30 cellular contexts compared by ENCODE assay signal in the genomic region with DNA sequence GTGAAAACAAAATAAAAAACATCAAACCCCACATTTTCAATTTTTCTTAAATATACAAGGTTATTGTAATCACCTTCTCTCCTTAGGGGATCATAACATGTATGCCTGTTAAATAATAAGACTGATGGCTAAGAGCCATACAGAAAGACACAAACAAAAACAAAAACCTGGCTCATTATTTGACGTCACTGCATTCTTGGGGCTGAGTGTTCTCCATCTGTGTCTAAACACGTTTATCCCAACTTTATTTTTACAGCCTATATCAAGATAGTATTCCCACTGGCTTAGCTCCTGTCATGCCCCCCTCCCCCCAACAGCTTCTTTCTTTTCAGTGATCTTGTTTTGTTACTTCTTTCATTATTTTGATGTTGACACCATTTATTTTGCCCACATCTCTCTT.
"Had no signal": no experiment of that assay in that cellular context is flagged by ENCODE, and none has a peak within 500 bp of the region (broad histone marks: within the 10 kb centered on the region; RNA-seq: fewer than 3 reads in every experiment).

No MANE protein-coding gene starts in this region.

- H3K27ac ChIP-seq: body of pancreas, PC-9, SJCRH30, SK-N-MC, WERI-Rb-1 had no signal

- H3K36me3 Mint-ChIP-seq: activated naive CD8-positive, alpha-beta T cell treated with anti-CD3 and anti-CD28 coated beads, Interleukin-2, amount 10 ng/mL, durations not matched to agents 7 days and 5 days; IgD-negative memory B cell had no signal

- H3K4me1 ChIP-seq: body of pancreas, SJCRH30 had no signal

- ATAC-seq: activated CD8-positive, alpha-beta T cell treated with anti-CD3 and anti-CD28 coated beads for 36 hours; activated T-cell treated with anti-CD3 and anti-CD28 coated beads, Interleukin-2, amount 50 U/mL, for 72 hours; activated T-helper 17 cell treated with anti-CD3 and anti-CD28 coated beads, Interleukin-2, amount 50 U/mL, for 72 hours; body of pancreas had no signal

- H3K27me3 Mint-ChIP-seq: IgD-negative memory B cell had no signal

- H3K27me3 ChIP-seq: body of pancreas, MG63, SJCRH30 had no signal

- DNase-seq: activated CD4-positive, alpha-beta T cell treated with anti-CD3 and anti-CD28 coated beads, Interleukin-2, amount 10 ng/mL, durations not matched to agents 24 days and 14 days; activated CD4-positive, alpha-beta T cell treated with anti-CD3 and anti-CD28 coated beads, Interleukin-2, amount 50 U/mL, for 4 hours; activated CD8-positive, alpha-beta T cell treated with anti-CD3 and anti-CD28 coated beads for 36 hours; activated effector memory CD4-positive, alpha-beta T cell treated with anti-CD3 and anti-CD28 coated beads, Interleukin-2, amount 50 U/mL, for 16 hours; activated naive CD4-positive, alpha-beta T cell; activated naive CD4-positive, alpha-beta T cell treated with anti-CD3 and anti-CD28 coated beads, Interleukin-2, amount 50 U/mL, for 16 hours; activated naive CD8-positive, alpha-beta T cell treated with anti-CD3 and anti-CD28 coated beads, Interleukin-2, amount 10 ng/mL, durations not matched to agents 7 days and 5 days; activated T-cell treated with anti-CD3 and anti-CD28 coated beads, Interleukin-2, amount 50 U/mL, for 1 hour; activated T-cell treated with anti-CD3 and anti-CD28 coated beads, Interleukin-2, amount 50 U/mL, for 72 hours; central memory CD4-positive, alpha-beta T cell; Karpas-422; KBM-7; MV-4-11; NCI-H1092; NCI-H1436 treated with DMSO at 0.1 percent for 48 hours; NCI-H1694 treated with DMSO at 0.1 percent for 48 hours; NCI-H2029; NCI-H345; NCI-H524 treated with DMSO at 0.1 percent for 48 hours; NCI-H748 treated with DMSO at 0.1 percent for 48 hours; PC-9; SHP77; SJCRH30; T1000; WERI-Rb-1 had no signal

- H3K4me3 Mint-ChIP-seq: activated CD4-positive, alpha-beta T cell treated with anti-CD3 and anti-CD28 coated beads, Interleukin-2, amount 10 ng/mL, durations not matched to agents 24 days and 14 days; activated CD8-positive, alpha-beta T cell treated with anti-CD3 and anti-CD28 coated beads for 36 hours; activated naive CD8-positive, alpha-beta T cell treated with anti-CD3 and anti-CD28 coated beads, Interleukin-2, amount 10 ng/mL, durations not matched to agents 7 days and 5 days; activated T-cell treated with anti-CD3 and anti-CD28 coated beads, Interleukin-2, amount 50 U/mL, for 72 hours; activated T-helper 17 cell treated with anti-CD3 and anti-CD28 coated beads, Interleukin-2, amount 50 U/mL, for 72 hours; IgD-negative memory B cell had no signal

- H3K4me3 ChIP-seq: body of pancreas, MG63, PC-9, SJCRH30, SK-N-MC had no signal

- H3K4me1 Mint-ChIP-seq: activated CD4-positive, alpha-beta T cell treated with anti-CD3 and anti-CD28 coated beads, Interleukin-2, amount 10 ng/mL, durations not matched to agents 24 days and 14 days; activated naive CD8-positive, alpha-beta T cell treated with anti-CD3 and anti-CD28 coated beads, Interleukin-2, amount 10 ng/mL, durations not matched to agents 7 days and 5 days; activated T-helper 17 cell treated with anti-CD3 and anti-CD28 coated beads, Interleukin-2, amount 50 U/mL, for 72 hours had no signal

- H3K36me3 ChIP-seq: MG63, SJCRH30, WERI-Rb-1 had no signal

- H3K27ac Mint-ChIP-seq: activated CD4-positive, alpha-beta T cell treated with anti-CD3 and anti-CD28 coated beads, Interleukin-2, amount 10 ng/mL, durations not matched to agents 24 days and 14 days; activated CD8-positive, alpha-beta T cell treated with anti-CD3 and anti-CD28 coated beads for 36 hours; activated naive CD8-positive, alpha-beta T cell treated with anti-CD3 and anti-CD28 coated beads, Interleukin-2, amount 10 ng/mL, durations not matched to agents 7 days and 5 days; activated T-cell treated with anti-CD3 and anti-CD28 coated beads, Interleukin-2, amount 50 U/mL, for 72 hours; activated T-helper 17 cell treated with anti-CD3 and anti-CD28 coated beads, Interleukin-2, amount 50 U/mL, for 72 hours; IgD-negative memory B cell had no signal

- H3K9me3 Mint-ChIP-seq: activated CD4-positive, alpha-beta T cell treated with anti-CD3 and anti-CD28 coated beads, Interleukin-2, amount 10 ng/mL, durations not matched to agents 24 days and 14 days; activated CD8-positive, alpha-beta T cell treated with anti-CD3 and anti-CD28 coated beads for 36 hours; activated naive CD8-positive, alpha-beta T cell treated with anti-CD3 and anti-CD28 coated beads, Interleukin-2, amount 10 ng/mL, durations not matched to agents 7 days and 5 days; activated T-cell treated with anti-CD3 and anti-CD28 coated beads, Interleukin-2, amount 50 U/mL, for 72 hours; activated T-helper 17 cell treated with anti-CD3 and anti-CD28 coated beads, Interleukin-2, amount 50 U/mL, for 72 hours; IgD-negative memory B cell had no signal

- H3K9me3 ChIP-seq: body of pancreas, MG63, SJCRH30 had no signal
